10 cellular contexts compared by ENCODE assay signal in the genomic region with DNA sequence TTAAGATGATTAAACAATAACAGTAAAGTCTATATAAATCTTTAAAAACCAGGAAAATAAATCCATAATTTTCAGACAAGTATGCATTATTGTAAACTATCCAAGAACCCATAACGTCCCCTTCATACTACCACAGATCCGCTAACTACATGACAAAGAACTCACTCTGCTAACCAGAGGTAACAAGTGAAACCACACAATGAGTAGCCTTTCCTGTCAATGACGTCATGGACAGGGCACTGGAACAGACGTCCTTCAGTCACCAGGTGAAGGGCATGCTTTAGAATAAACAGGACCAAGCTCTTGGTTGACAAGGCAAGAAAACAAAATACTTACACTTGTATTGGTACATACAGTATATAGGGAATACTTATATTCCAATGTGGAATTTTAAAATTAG. TPM values are rescaled to one million over a fixed set of nuclear protein-coding genes. Genes with fewer than 3 reads are reported as not detected.
DNase-seq lines count a peak whose midpoint lies in the region; ATAC-seq and TF ChIP-seq lines count a peak whose summit lies in the region.
"Had no signal": no experiment of that assay in that cellular context is flagged by ENCODE, and none has a peak within 500 bp of the region (broad histone marks: within the 10 kb centered on the region; RNA-seq: fewer than 3 reads in every experiment).

No MANE protein-coding gene starts in this region.

- no peak for TF ChIP-seq POLR2A in right lobe of liver (IDR thresholded peaks at IDR 0.05)

- TF ChIP-seq CTCF in AG10803 (conservative IDR thresholded peaks at IDR 0.05; ENCODE audit: low read length) (no peak), choroid plexus epithelial cell (conservative IDR thresholded peaks at IDR 0.05; ENCODE audit: low read depth, low read length) (no peak), right lobe of liver (IDR thresholded peaks at IDR 0.05) (no peak), WERI-Rb-1 (IDR thresholded peaks at IDR 0.05; ENCODE audit: low read depth, low read length) (no peak)

- 33% methylated on average over 4 of the region's 4 CpGs for WGBS in right lobe of liver (ENCODE audit: insufficient coverage, low coverage, low lambda C conversion rate, missing lambda C conversion rate)

- ATAC-seq in right lobe of liver (peak; percentile 85 to 97 (median 92)), HG03139 (IDR thresholded peaks at IDR 0.05; ENCODE audit: unreplicated experiment) (no peak)

- H3K9me3 ChIP-seq in right lobe of liver (no peaks in the 10 kb centered on the region), WERI-Rb-1 (ENCODE audit: severe bottlenecking) (no peaks in the 10 kb centered on the region)
- H3K9me3 ChIP-seq: BE2C had no signal

- H3K4me1 ChIP-seq in right lobe of liver = peaks cover 0 to 8% (median 3%) of the 10 kb centered on the region in 4 donors
- H3K4me1 ChIP-seq: BE2C had no signal

- H3K36me3 ChIP-seq in right lobe of liver (no peaks in the 10 kb centered on the region), WERI-Rb-1 (no peaks in the 10 kb centered on the region; the same call in 1 of the 2 replicates)
- H3K36me3 ChIP-seq: BE2C had no signal

- H3K4me3 ChIP-seq in AG10803 (ENCODE audit: low read length) = no peak overlapping the region
- no peak overlapping the region for H3K4me3 ChIP-seq in choroid plexus epithelial cell (ENCODE audit: low read depth, low read length)
- H3K4me3 ChIP-seq in right lobe of liver = no peak overlapping the region
- no peak overlapping the region for H3K4me3 ChIP-seq in WERI-Rb-1 (ENCODE audit: low read depth, low read length)

- H3K27me3 ChIP-seq in right lobe of liver (no peaks in the 10 kb centered on the region), WERI-Rb-1 (ENCODE audit: insufficient read depth, low read depth, severe bottlenecking) (no peaks in the 10 kb centered on the region)
- H3K27me3 ChIP-seq: BE2C had no signal

- H3K27ac ChIP-seq in right lobe of liver (peak overlapping the region in 2 of 3 donors; percentile 53 to 54), WERI-Rb-1 (no peak overlapping the region)

- peak; percentile 11 for DNase-seq in AG10803 (ENCODE audit: low read depth)
- DNase-seq in NCI-H2196 treated with DMSO at 0.1 percent for 48 hours (lab: John Stamatoyannopoulos, UW; ENCODE audit: unreplicated experiment) = peak; percentile 8
- peak; percentile 85 for DNase-seq in choroid plexus epithelial cell (ENCODE audit: low read depth)
- no peak for DNase-seq in right lobe of liver
- no peak for DNase-seq in SIG-M5 (lab: John Stamatoyannopoulos, UW)
- DNase-seq in NCI-H187 treated with DMSO at 0.1 percent for 48 hours (lab: John Stamatoyannopoulos, UW) = no peak
- no peak for DNase-seq in WERI-Rb-1
- DNase-seq: BE2C, NCI-H345 had no signal

- intact Hi-C loops in right lobe of liver (cut with DNase I) = no loop called here

RNA-seq across cellular contexts. Expression of gene RNF130, which starts 45.2 kb away (rescaled TPM):
- total RNA-seq in right lobe of liver = 100 to 1,000 TPM in 1 of 6 experiments, 10 to 100 TPM in 5; 66.7 to 119 (median 89.9) TPM

Comparison
In these comparisons a context has a peak if more than half of its experiments do, and no peak if none do; other contexts are left out.
1. DNase-seq: peak in AG10803 (single experiment), NCI-H2196 treated with DMSO at 0.1 percent for 48 hours (single experiment) and choroid plexus epithelial cell (single experiment); none in right lobe of liver (0 of 3), SIG-M5 (single experiment), NCI-H187 treated with DMSO at 0.1 percent for 48 hours (single experiment) and WERI-Rb-1 (single experiment).